In the genomic region with DNA sequence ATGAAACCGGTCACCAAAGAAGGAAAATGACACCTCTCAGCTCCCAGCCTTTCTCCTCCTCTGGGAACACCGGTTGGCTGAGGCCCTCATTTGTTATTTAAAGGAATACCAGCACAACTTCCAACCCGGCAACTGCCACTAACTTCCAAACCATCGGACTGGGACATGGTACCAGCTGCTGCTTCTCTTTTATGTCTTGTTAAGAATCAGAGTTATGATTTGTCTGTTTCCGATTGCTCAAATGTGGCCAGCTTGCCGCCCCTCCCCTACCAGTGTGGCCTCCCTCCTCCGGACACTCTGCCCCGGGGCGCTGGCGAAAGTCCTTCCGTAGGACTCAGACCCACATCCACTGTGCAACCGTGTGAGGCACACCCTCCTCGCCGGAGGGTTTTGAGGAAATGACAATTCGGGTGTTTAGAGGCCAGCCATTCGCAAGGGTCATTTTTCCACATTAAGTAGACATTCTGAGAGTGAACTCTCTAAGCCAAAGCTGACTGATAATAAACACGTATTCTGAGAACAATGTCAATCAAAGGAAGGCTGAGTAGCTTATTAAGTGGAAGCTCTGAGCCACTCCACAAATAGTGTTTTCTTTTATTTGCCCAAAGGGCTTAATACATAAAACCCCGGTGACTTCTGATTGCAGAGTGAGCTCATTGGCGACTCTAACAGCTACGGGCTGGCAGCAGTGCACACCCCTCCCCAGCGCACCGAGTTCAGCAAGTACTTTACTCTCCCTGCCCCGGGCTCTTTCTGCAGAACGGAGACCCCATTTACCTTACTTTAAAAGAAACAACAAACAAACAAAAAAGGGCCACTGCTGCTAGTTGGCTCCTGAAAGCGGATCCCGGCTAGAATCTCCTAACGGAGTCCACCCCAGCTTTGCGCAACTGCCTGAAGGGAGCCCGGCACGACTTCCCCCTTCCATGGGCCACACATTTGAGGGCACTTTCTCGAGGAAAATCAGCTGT, we compare ENCODE assay signal across 8 cellular contexts. TPM values are rescaled to one million over a fixed set of nuclear protein-coding genes. Genes with fewer than 3 reads are reported as not detected.
DNase-seq lines count a peak whose midpoint lies in the region; ATAC-seq, FAIRE-seq and TF ChIP-seq lines count a peak whose summit lies in the region.

No MANE protein-coding gene starts in this region.

- TF ChIP-seq POLR2A in right lobe of liver (IDR thresholded peaks at IDR 0.05) (no peak), GM18505 (IDR thresholded peaks at IDR 0.05; ENCODE audit: borderline replicate concordance, extremely low read depth, insufficient read depth, insufficient read length) (no peak)

- no peaks in the 10 kb centered on the region for H3K27me3 ChIP-seq in bronchial epithelial cell (ENCODE audit: control insufficient read depth, insufficient read depth, low read length)
- no peaks in the 10 kb centered on the region for H3K27me3 ChIP-seq in right lobe of liver

- WGBS in right lobe of liver (ENCODE audit: insufficient coverage, low coverage, low lambda C conversion rate, missing lambda C conversion rate): under 1% methylated on average over 31 of the region's 31 CpGs

- H3K36me3 ChIP-seq in bronchial epithelial cell (ENCODE audit: control insufficient read depth, insufficient read depth, low read length): peaks cover 6% of the 10 kb centered on the region
- H3K36me3 ChIP-seq in right lobe of liver: peaks cover 0 to 2% (median 0%) of the 10 kb centered on the region in 4 donors

- no peak for DNase-seq in stimulated activated naive CD8-positive, alpha-beta T cell treated with anti-CD3 and anti-CD28 coated beads, Interleukin-15, amount 100 ng/mL, for 72 hours
- no peak for DNase-seq in stimulated activated naive CD8-positive, alpha-beta T cell treated with anti-CD3 and anti-CD28 coated beads, Interleukin-15, Interleukin-2, amounts not matched to agents 100 U/mL and 50 U/mL, for 24 hours
- peak; percentile 63 for DNase-seq in bronchial epithelial cell (ENCODE audit: low read depth)
- peak; percentile 70 to 79 (median 71) for DNase-seq in right lobe of liver
- DNase-seq in activated CD8-positive, alpha-beta memory T cell treated with anti-CD3 and anti-CD28 coated beads, Interleukin-2, amount 50 U/mL, for 4 hours: no peak
- DNase-seq in AML-193 (lab: John Stamatoyannopoulos, UW): no peak
- no peak for DNase-seq in activated naive CD8-positive, alpha-beta T cell treated with anti-CD3 and anti-CD28 coated beads, Interleukin-2, amount 50 U/mL, for 24 hours

- H3K4me3 ChIP-seq in bronchial epithelial cell (ENCODE audit: low read depth, low read length) (peak overlapping the region; percentile 7), right lobe of liver (peak overlapping the region; percentile 4 to 31 (median 13))

- H3K9me3 ChIP-seq in right lobe of liver: no peaks in the 10 kb centered on the region

- peaks cover 67% of the 10 kb centered on the region for H3K27me3 Mint-ChIP-seq in stimulated activated naive CD8-positive, alpha-beta T cell treated with anti-CD3 and anti-CD28 coated beads, Interleukin-15, amount 100 ng/mL, for 72 hours
- peaks cover 55% of the 10 kb centered on the region for H3K27me3 Mint-ChIP-seq in activated naive CD8-positive, alpha-beta T cell treated with anti-CD3 and anti-CD28 coated beads, Interleukin-2, amount 50 U/mL, for 24 hours

- FAIRE-seq in bronchial epithelial cell (lab: Jason Lieb, UNC): no peak

- H3K4me1 ChIP-seq in right lobe of liver: peaks cover 0 to 78% (median 36%) of the 10 kb centered on the region in 4 donors

- H3K27ac ChIP-seq in right lobe of liver: peak overlapping the region; percentile 41 to 73 (median 43)

- H3K4me1 Mint-ChIP-seq in stimulated activated naive CD8-positive, alpha-beta T cell treated with anti-CD3 and anti-CD28 coated beads, Interleukin-15, amount 100 ng/mL, for 72 hours: peaks cover 31% of the 10 kb centered on the region
- peaks cover 5% of the 10 kb centered on the region for H3K4me1 Mint-ChIP-seq in activated naive CD8-positive, alpha-beta T cell treated with anti-CD3 and anti-CD28 coated beads, Interleukin-2, amount 50 U/mL, for 24 hours

- intact Hi-C loops in right lobe of liver (cut with DNase I): no loop called here

- ATAC-seq in stimulated activated naive CD8-positive, alpha-beta T cell treated with anti-CD3 and anti-CD28 coated beads, Interleukin-15, amount 100 ng/mL, for 72 hours: peak; percentile 31
- no peak for ATAC-seq in stimulated activated naive CD8-positive, alpha-beta T cell treated with anti-CD3 and anti-CD28 coated beads, Interleukin-15, Interleukin-2, amounts not matched to agents 100 U/mL and 50 U/mL, for 24 hours
- ATAC-seq in right lobe of liver (peak; percentile 41 to 59 (median 50)), GM18505 (IDR thresholded peaks at IDR 0.05; ENCODE audit: unreplicated experiment) (no peak)
- no peak for ATAC-seq in activated naive CD8-positive, alpha-beta T cell treated with anti-CD3 and anti-CD28 coated beads, Interleukin-2, amount 50 U/mL, for 24 hours

- H3K36me3 Mint-ChIP-seq in activated naive CD8-positive, alpha-beta T cell treated with anti-CD3 and anti-CD28 coated beads, Interleukin-2, amount 50 U/mL, for 24 hours (ENCODE audit: low read depth): no peaks in the 10 kb centered on the region

- H3K27ac Mint-ChIP-seq in stimulated activated naive CD8-positive, alpha-beta T cell treated with anti-CD3 and anti-CD28 coated beads, Interleukin-15, amount 100 ng/mL, for 72 hours: no peak overlapping the region
- no peak overlapping the region for H3K27ac Mint-ChIP-seq in activated naive CD8-positive, alpha-beta T cell treated with anti-CD3 and anti-CD28 coated beads, Interleukin-2, amount 50 U/mL, for 24 hours

- peak overlapping the region; percentile 17 to 44 for H3K4me3 Mint-ChIP-seq in stimulated activated naive CD8-positive, alpha-beta T cell treated with anti-CD3 and anti-CD28 coated beads, Interleukin-15, amount 100 ng/mL, for 72 hours
- H3K4me3 Mint-ChIP-seq in activated naive CD8-positive, alpha-beta T cell treated with anti-CD3 and anti-CD28 coated beads, Interleukin-2, amount 50 U/mL, for 24 hours: no peak overlapping the region

- H3K9me3 Mint-ChIP-seq in stimulated activated naive CD8-positive, alpha-beta T cell treated with anti-CD3 and anti-CD28 coated beads, Interleukin-15, amount 100 ng/mL, for 72 hours: no peaks in the 10 kb centered on the region
- no peaks in the 10 kb centered on the region for H3K9me3 Mint-ChIP-seq in activated naive CD8-positive, alpha-beta T cell treated with anti-CD3 and anti-CD28 coated beads, Interleukin-2, amount 50 U/mL, for 24 hours

- no peak for TF ChIP-seq CTCF in bronchial epithelial cell (IDR thresholded peaks at IDR 0.05; ENCODE audit: insufficient read depth, low read length, severe bottlenecking)
- no peak for TF ChIP-seq CTCF in right lobe of liver (IDR thresholded peaks at IDR 0.05)

RNA-seq across cellular contexts. Expression of a gene that starts 5.4 kb away (rescaled TPM):
- total RNA-seq in bronchial epithelial cell (34.0 and 35.5 TPM in 2 replicates), right lobe of liver (10 to 100 TPM in 5 of 6 experiments, 1 to 10 TPM in 1; 6.7 to 18.7 (median 12.7) TPM)

Comparison
In these comparisons a context has a peak if more than half of its experiments do, and no peak if none do; other contexts are left out.
1. ATAC-seq: peak in stimulated activated naive CD8-positive, alpha-beta T cell treated with anti-CD3 and anti-CD28 coated beads, Interleukin-15, amount 100 ng/mL, for 72 hours (single experiment) and right lobe of liver (4 of 4); none in stimulated activated naive CD8-positive, alpha-beta T cell treated with anti-CD3 and anti-CD28 coated beads, Interleukin-15, Interleukin-2, amounts not matched to agents 100 U/mL and 50 U/mL, for 24 hours (single experiment), GM18505 (single experiment) and activated naive CD8-positive, alpha-beta T cell treated with anti-CD3 and anti-CD28 coated beads, Interleukin-2, amount 50 U/mL, for 24 hours (single experiment).
2. DNase-seq: peak in bronchial epithelial cell (single experiment) and right lobe of liver (3 of 3); none in stimulated activated naive CD8-positive, alpha-beta T cell treated with anti-CD3 and anti-CD28 coated beads, Interleukin-15, amount 100 ng/mL, for 72 hours (0 of 2), stimulated activated naive CD8-positive, alpha-beta T cell treated with anti-CD3 and anti-CD28 coated beads, Interleukin-15, Interleukin-2, amounts not matched to agents 100 U/mL and 50 U/mL, for 24 hours (single experiment), activated CD8-positive, alpha-beta memory T cell treated with anti-CD3 and anti-CD28 coated beads, Interleukin-2, amount 50 U/mL, for 4 hours (single experiment), AML-193 (0 of 2) and activated naive CD8-positive, alpha-beta T cell treated with anti-CD3 and anti-CD28 coated beads, Interleukin-2, amount 50 U/mL, for 24 hours (single experiment).